Comparison of ENCODE assay signal across 8 cellular contexts in genomic region chr1:151166506-151166956, GRCh38. TPM values are rescaled to one million over a fixed set of nuclear protein-coding genes. Genes with fewer than 3 reads are reported as not detected.
DNase-seq lines count a peak whose midpoint lies in the region; ATAC-seq and TF ChIP-seq lines count a peak whose summit lies in the region.

No MANE protein-coding gene starts in this region.

- H3K27ac ChIP-seq in DND-41 (ENCODE audit: low read length), result peak overlapping the region; percentile 75
- H3K27ac ChIP-seq in HUES48 (ENCODE audit: low read depth, low read length), result peak overlapping the region; percentile 77

- H3K4me3 ChIP-seq in DND-41 (ENCODE audit: low read depth in 1 of 2, low read length in 2 of 2), result peak overlapping the region; percentile 89 to 91
- H3K4me3 ChIP-seq in HUES48 (ENCODE audit: low read depth, low read length), result peak overlapping the region; percentile 98
- peak overlapping the region; percentile 77 for H3K4me3 ChIP-seq in iPS-15b (ENCODE audit: low read depth, low read length)

- peaks cover 32% of the 10 kb centered on the region for H3K36me3 Mint-ChIP-seq in activated naive CD8-positive, alpha-beta T cell treated with anti-CD3 and anti-CD28 coated beads for 36 hours
- H3K36me3 Mint-ChIP-seq in stimulated activated effector memory CD8-positive, alpha-beta T cell treated with anti-CD3 and anti-CD28 coated beads, Interleukin-12 subunit alpha, Interleukin-12 subunit beta, amount 100 ng/mL, for 72 hours, result peaks cover 73% of the 10 kb centered on the region

- peaks cover 39% of the 10 kb centered on the region for H3K36me3 ChIP-seq in DND-41 (ENCODE audit: insufficient read depth, low read length)
- H3K36me3 ChIP-seq in HUES48 (ENCODE audit: control insufficient read depth, insufficient read depth, low read length), result peaks cover 32% of the 10 kb centered on the region
- H3K36me3 ChIP-seq in iPS-15b (ENCODE audit: control insufficient read depth, insufficient read depth, low read length), result peaks cover 7% of the 10 kb centered on the region

- no peaks in the 10 kb centered on the region for H3K27me3 ChIP-seq in DND-41 (ENCODE audit: insufficient read depth, low read length, poor library complexity)
- no peaks in the 10 kb centered on the region for H3K27me3 ChIP-seq in HUES48 (ENCODE audit: control insufficient read depth, insufficient read depth, low read length)
- no peaks in the 10 kb centered on the region for H3K27me3 ChIP-seq in iPS-15b (ENCODE audit: control insufficient read depth, insufficient read depth, low read length)

- H3K9ac ChIP-seq in DND-41 (ENCODE audit: low read depth, low read length) (peak overlapping the region; percentile 71), HUES48 (ENCODE audit: low read depth, low read length) (peak overlapping the region; percentile 78), iPS-15b (ENCODE audit: low read depth, low read length) (peak overlapping the region; percentile 55)

- no peak for TF ChIP-seq CTCF in DND-41 (IDR thresholded peaks at IDR 0.05; ENCODE audit: borderline replicate concordance, extremely low read depth, low read length, poor library complexity, severe bottlenecking)

- peak overlapping the region; percentile 96 for H3K4me2 ChIP-seq in DND-41 (ENCODE audit: insufficient read depth, low read length)

- H4K20me1 ChIP-seq in DND-41 (ENCODE audit: insufficient read depth, low read length), result no peaks in the 10 kb centered on the region

- peaks cover 38% of the 10 kb centered on the region for H3K79me2 ChIP-seq in DND-41 (ENCODE audit: insufficient read depth, low read length)

- no peaks in the 10 kb centered on the region for H3K9me3 Mint-ChIP-seq in activated naive CD8-positive, alpha-beta T cell treated with anti-CD3 and anti-CD28 coated beads for 36 hours
- no peaks in the 10 kb centered on the region for H3K9me3 Mint-ChIP-seq in stimulated activated effector memory CD8-positive, alpha-beta T cell treated with anti-CD3 and anti-CD28 coated beads, Interleukin-12 subunit alpha, Interleukin-12 subunit beta, amount 100 ng/mL, for 72 hours

- ATAC-seq in DND-41 (ENCODE audit: insufficient read depth, low read depth) (no peak), GM19023 (IDR thresholded peaks at IDR 0.05; ENCODE audit: unreplicated experiment) (no peak)
- ATAC-seq in stimulated activated effector memory CD8-positive, alpha-beta T cell treated with anti-CD3 and anti-CD28 coated beads, Interleukin-12 subunit alpha, Interleukin-12 subunit beta, amount 100 ng/mL, for 72 hours, result no peak

- peak overlapping the region; percentile 98 for H3K27ac Mint-ChIP-seq in activated naive CD8-positive, alpha-beta T cell treated with anti-CD3 and anti-CD28 coated beads for 36 hours
- peak overlapping the region; percentile 95 for H3K27ac Mint-ChIP-seq in stimulated activated effector memory CD8-positive, alpha-beta T cell treated with anti-CD3 and anti-CD28 coated beads, Interleukin-12 subunit alpha, Interleukin-12 subunit beta, amount 100 ng/mL, for 72 hours

- no peaks in the 10 kb centered on the region for H3K9me3 ChIP-seq in DND-41 (ENCODE audit: insufficient read depth, low read length, severe bottlenecking)
- H3K9me3 ChIP-seq in HUES48 (ENCODE audit: control insufficient read depth, insufficient read depth, low read length), result no peaks in the 10 kb centered on the region
- H3K9me3 ChIP-seq in iPS-15b (ENCODE audit: control insufficient read depth, insufficient read depth, low read length), result no peaks in the 10 kb centered on the region

- H3K4me3 Mint-ChIP-seq in activated naive CD8-positive, alpha-beta T cell treated with anti-CD3 and anti-CD28 coated beads for 36 hours, result peak overlapping the region; percentile 96
- H3K4me3 Mint-ChIP-seq in stimulated activated effector memory CD8-positive, alpha-beta T cell treated with anti-CD3 and anti-CD28 coated beads, Interleukin-12 subunit alpha, Interleukin-12 subunit beta, amount 100 ng/mL, for 72 hours, result peak overlapping the region; percentile 92

- peak overlapping the region; percentile 91 for H2AFZ ChIP-seq in DND-41 (ENCODE audit: low read depth, low read length)

- H3K27me3 Mint-ChIP-seq in activated naive CD8-positive, alpha-beta T cell treated with anti-CD3 and anti-CD28 coated beads for 36 hours, result no peaks in the 10 kb centered on the region

- peak; percentile 24 for DNase-seq in DND-41
- DNase-seq in activated naive CD8-positive, alpha-beta T cell treated with anti-CD3 and anti-CD28 coated beads for 36 hours, result no peak
- DNase-seq in stimulated activated effector memory CD8-positive, alpha-beta T cell treated with anti-CD3 and anti-CD28 coated beads, Interleukin-12 subunit alpha, Interleukin-12 subunit beta, amount 100 ng/mL, for 72 hours (ENCODE audit: low spot score in 2 of 2), result no peak
- DNase-seq in NCI-H1694 (lab: John Stamatoyannopoulos, UW), result no peak
- no peak for DNase-seq in retina

- H3K4me1 ChIP-seq in DND-41 (ENCODE audit: insufficient read depth, low read length) (peaks cover 31% of the 10 kb centered on the region), HUES48 (ENCODE audit: control insufficient read depth, insufficient read depth, low read length) (peaks cover 10% of the 10 kb centered on the region; the same call in 1 of the 2 replicates), iPS-15b (ENCODE audit: control insufficient read depth, insufficient read depth, low read length) (peaks cover 2% of the 10 kb centered on the region)

- peaks cover 53% of the 10 kb centered on the region for H3K4me1 Mint-ChIP-seq in activated naive CD8-positive, alpha-beta T cell treated with anti-CD3 and anti-CD28 coated beads for 36 hours
- peaks cover 46% of the 10 kb centered on the region for H3K4me1 Mint-ChIP-seq in stimulated activated effector memory CD8-positive, alpha-beta T cell treated with anti-CD3 and anti-CD28 coated beads, Interleukin-12 subunit alpha, Interleukin-12 subunit beta, amount 100 ng/mL, for 72 hours

RNA-seq across cellular contexts. Expression of gene SCNM1, which starts 0.6 kb away (rescaled TPM):
- total RNA-seq in activated naive CD8-positive, alpha-beta T cell treated with anti-CD3 and anti-CD28 coated beads for 36 hours, result 10 to 100 TPM; 80.9 to 81.9 TPM

RNA-seq across cellular contexts. Expression of gene LYSMD1, which starts 0.8 kb away (rescaled TPM):
- total RNA-seq in activated naive CD8-positive, alpha-beta T cell treated with anti-CD3 and anti-CD28 coated beads for 36 hours, result 1 to 10 TPM; 3.5 TPM

RNA-seq across cellular contexts. Expression of gene TMOD4, which starts 9.2 kb away (rescaled TPM):
- total RNA-seq in activated naive CD8-positive, alpha-beta T cell treated with anti-CD3 and anti-CD28 coated beads for 36 hours, result 1 to 10 TPM; 2.3 to 2.5 TPM

RNA-seq across cellular contexts. Expression of gene TNFAIP8L2, which starts 10.1 kb away (rescaled TPM):
- total RNA-seq in activated naive CD8-positive, alpha-beta T cell treated with anti-CD3 and anti-CD28 coated beads for 36 hours, result 10 to 100 TPM; 22.2 to 22.3 TPM

RNA-seq across cellular contexts. Expression of gene SEMA6C, which starts 20.1 kb away (rescaled TPM):
- 1 to 10 TPM; 1.4 to 4.1 TPM for total RNA-seq in activated naive CD8-positive, alpha-beta T cell treated with anti-CD3 and anti-CD28 coated beads for 36 hours
